In genomic region chr4:82360298-82361177, GRCh38 we compare ENCODE assay signal across 9 cellular contexts. TPM values are rescaled to one million over a fixed set of nuclear protein-coding genes. Genes with fewer than 3 reads are reported as not detected.
DNase-seq lines count a peak whose midpoint lies in the region; ATAC-seq, FAIRE-seq and TF ChIP-seq lines count a peak whose summit lies in the region.
"Had no signal": no experiment of that assay in that cellular context is flagged by ENCODE, and none has a peak within 500 bp of the region (broad histone marks: within the 10 kb centered on the region; RNA-seq: fewer than 3 reads in every experiment).

No MANE protein-coding gene starts in this region.

- H3K36me3 ChIP-seq in mucosa of descending colon (ENCODE audit: low read depth) = peaks cover 6% of the 10 kb centered on the region

- TF ChIP-seq POLR2A in GM12892 (IDR thresholded peaks at IDR 0.05; ENCODE audit: low read depth, low read length) = no peak

- H3K27ac ChIP-seq in dorsolateral prefrontal cortex = peak overlapping the region in 4 of 59 donors; percentile 2 to 35 (median 19)

- intact Hi-C loops in dorsolateral prefrontal cortex (cut with DNase I) (loop anchor here in 1 of 2 donors (5.0 kb wide), 1 partner anchor 953 kb away; no protein-coding TSS in a partner anchor), mucosa of descending colon (cut with DNase I, micrococcal nuclease) (no loop called here)

- H3K4me1 ChIP-seq in mucosa of descending colon (ENCODE audit: low read depth) = peaks cover 39% of the 10 kb centered on the region

- TF ChIP-seq CTCF in AG09309 (IDR thresholded peaks at IDR 0.05; ENCODE audit: control insufficient read depth, insufficient read depth, low read depth, low read length, missing control alignments) (peak; percentile 54), dorsolateral prefrontal cortex (IDR thresholded peaks at IDR 0.05 in 54 of 56, conservative IDR thresholded peaks at IDR 0.05 in 2 of 56; ENCODE audit: low read depth in 1 of 56, partially characterized antibody in 56 of 56) (peak in 55 of 56 donors; percentile 35 to 74 (median 60)), mucosa of descending colon (IDR thresholded peaks at IDR 0.05) (no peak)

- no peaks in the 10 kb centered on the region for H3K27me3 ChIP-seq in dorsolateral prefrontal cortex

- no peaks in the 10 kb centered on the region for H3K9me3 ChIP-seq in mucosa of descending colon

- ATAC-seq in mucosa of descending colon = peak; percentile 46
- ATAC-seq in HG02571 (IDR thresholded peaks at IDR 0.05; ENCODE audit: unreplicated experiment) = no peak
- ATAC-seq in GM18873 (IDR thresholded peaks at IDR 0.05; ENCODE audit: low FRiP score, unreplicated experiment) = no peak

- peak; percentile 74 for FAIRE-seq in GM12892 (lab: Jason Lieb, UNC)
- FAIRE-seq: frontal cortex had no signal

- DNase-seq in AG09309 (ENCODE audit: low read depth) (no peak), GM12892 (ENCODE audit: insufficient read length) (no peak), RKO (ENCODE audit: low spot score) (peak; percentile 61), dorsolateral prefrontal cortex (no peak), mucosa of descending colon (no peak), DMS79 treated with DMSO at 0.1 percent for 48 hours (lab: John Stamatoyannopoulos, UW) (no peak)

- H3K4me3 ChIP-seq in AG09309 (ENCODE audit: control insufficient read depth, low read depth, low read length) = no peak overlapping the region
- H3K4me3 ChIP-seq in dorsolateral prefrontal cortex = no peak overlapping the region
- H3K4me3 ChIP-seq in mucosa of descending colon = no peak overlapping the region

RNA-seq across cellular contexts. Expression of gene HNRNPD, which starts 13.3 kb away (rescaled TPM):
- polyA plus RNA-seq in GM12892 (2012; ENCODE audit: missing spikeins) = 267 TPM
- total RNA-seq in dorsolateral prefrontal cortex (100 to 1,000 TPM in 115 of 120 experiments, 10 to 100 TPM in 5; 81.5 to 203 (median 140) TPM), mucosa of descending colon (100 to 1,000 TPM; 120 to 176 (median 172) TPM)
